Comparison of ENCODE assay signal across 8 cellular contexts in genomic region chr4:47031713-47032404, GRCh38. TPM values are rescaled to one million over a fixed set of nuclear protein-coding genes. Genes with fewer than 3 reads are reported as not detected.
DNase-seq lines count a peak whose midpoint lies in the region; ATAC-seq and TF ChIP-seq lines count a peak whose summit lies in the region.

No MANE protein-coding gene starts in this region.

- H3K79me2 ChIP-seq in KMS-11 (ENCODE audit: insufficient read depth, low read depth) = no peaks in the 10 kb centered on the region

- H3K4me3 Mint-ChIP-seq in central memory CD8-positive, alpha-beta T cell = peak overlapping the region; percentile 45

- TF ChIP-seq EP300 in tibial nerve (IDR thresholded peaks at IDR 0.05) = no peak

- WGBS in right lobe of liver (ENCODE audit: insufficient coverage, low coverage, low lambda C conversion rate, missing lambda C conversion rate) = 3% methylated on average over 15 of the region's 19 CpGs
- WGBS in tibial nerve, 2 donors = 2% methylated on average over 15 to 19 of the region's 19 CpGs

- H3K9me3 ChIP-seq in right lobe of liver (no peaks in the 10 kb centered on the region), tibial nerve (no peaks in the 10 kb centered on the region)

- H3K36me3 Mint-ChIP-seq in central memory CD8-positive, alpha-beta T cell (ENCODE audit: insufficient read depth) = peaks cover 2% of the 10 kb centered on the region

- H3K4me3 ChIP-seq in GM12875 (ENCODE audit: low read depth, low read length) = peak overlapping the region; percentile 61
- H3K4me3 ChIP-seq in KMS-11 (IDR thresholded peaks at IDR 0.05; ENCODE audit: insufficient read depth, low read depth, low read length) = no peak overlapping the region
- H3K4me3 ChIP-seq in right lobe of liver = peak overlapping the region; percentile 30 to 48 (median 38)
- H3K4me3 ChIP-seq in tibial nerve = peak overlapping the region; percentile 7 to 54 (median 40)

- peaks cover 23% of the 10 kb centered on the region for H3K4me1 Mint-ChIP-seq in central memory CD8-positive, alpha-beta T cell

- ATAC-seq in central memory CD8-positive, alpha-beta T cell (replicated peaks; ENCODE audit: extremely low read depth, poor library complexity, severe bottlenecking) = peak; percentile 28
- ATAC-seq in right lobe of liver (peak; percentile 58 to 64 (median 60)), HG02981 (IDR thresholded peaks at IDR 0.05; ENCODE audit: unreplicated experiment) (no peak), HG03025 (IDR thresholded peaks at IDR 0.05; ENCODE audit: low FRiP score, unreplicated experiment) (no peak)

- no peaks in the 10 kb centered on the region for H3K9me3 Mint-ChIP-seq in central memory CD8-positive, alpha-beta T cell

- TF ChIP-seq POLR2A in right lobe of liver (IDR thresholded peaks at IDR 0.05) (no peak), tibial nerve (IDR thresholded peaks at IDR 0.05) (no peak)

- H3K4me1 ChIP-seq in KMS-11 (ENCODE audit: low read depth, poor library complexity, severe bottlenecking) = no peaks in the 10 kb centered on the region
- peaks cover 0 to 14% (median 1%) of the 10 kb centered on the region in 4 donors for H3K4me1 ChIP-seq in right lobe of liver
- H3K4me1 ChIP-seq in tibial nerve = peaks cover 0 to 18% (median 2%) of the 10 kb centered on the region in 4 donors

- H3K4me2 ChIP-seq in KMS-11 = peak overlapping the region; percentile 17; the same call in 1 of the 2 replicates

- peak overlapping the region; percentile 71 for H2AFZ ChIP-seq in KMS-11 (ENCODE audit: low read depth)

- H4K20me1 ChIP-seq in KMS-11 (ENCODE audit: insufficient read depth) = no peaks in the 10 kb centered on the region

- H3K27ac Mint-ChIP-seq in central memory CD8-positive, alpha-beta T cell (ENCODE audit: low read depth) = no peak overlapping the region

- TF ChIP-seq CTCF in GM12875 (IDR thresholded peaks at IDR 0.05; ENCODE audit: borderline replicate concordance, insufficient read depth, low read depth, low read length) (no peak), KMS-11 (conservative IDR thresholded peaks at IDR 0.05; ENCODE audit: low read depth, low read length) (no peak), right lobe of liver (IDR thresholded peaks at IDR 0.05) (no peak), tibial nerve (IDR thresholded peaks at IDR 0.05) (no peak)

- intact Hi-C loops in right lobe of liver (cut with DNase I) = loop anchor here in 1 of 2 donors (10.0 kb wide), 1 partner anchor 187 kb away; no protein-coding TSS in a partner anchor

- no peaks in the 10 kb centered on the region for H3K36me3 ChIP-seq in KMS-11 (ENCODE audit: insufficient read depth)
- no peaks in the 10 kb centered on the region for H3K36me3 ChIP-seq in right lobe of liver
- no peaks in the 10 kb centered on the region for H3K36me3 ChIP-seq in tibial nerve

- DNase-seq in central memory CD8-positive, alpha-beta T cell (ENCODE audit: low spot score in 2 of 2) = no peak
- no peak for DNase-seq in right lobe of liver
- no peak for DNase-seq in tibial nerve (ENCODE audit: low spot score in 2 of 2)
- DNase-seq in NCI-H146 (lab: John Stamatoyannopoulos, UW) = no peak

- H3K27me3 ChIP-seq in KMS-11 (ENCODE audit: insufficient read depth, low read depth) (no peaks in the 10 kb centered on the region), right lobe of liver (peaks cover 0 to 4% of the 10 kb centered on the region in 2 donors), tibial nerve (peaks cover 3 to 26% of the 10 kb centered on the region in 2 donors)

- H3K9ac ChIP-seq in KMS-11 = no peak overlapping the region

- peaks cover 63% of the 10 kb centered on the region for H3K27me3 Mint-ChIP-seq in central memory CD8-positive, alpha-beta T cell

- H3K27ac ChIP-seq in KMS-11 (no peak overlapping the region), right lobe of liver (no peak overlapping the region), tibial nerve (no peak overlapping the region)

RNA-seq across cellular contexts. Expression of gene GABRB1, which starts 0.5 kb away (rescaled TPM):
- total RNA-seq in right lobe of liver (under 1 TPM in 1 of 6 experiments, not detected in 5; 0.43 TPM), tibial nerve (not detected)

RNA-seq across cellular contexts. Expression of gene GABRA4, which starts 38.5 kb away (rescaled TPM):
- total RNA-seq in right lobe of liver (under 1 TPM in 1 of 6 experiments, not detected in 5; 0.12 TPM), tibial nerve (under 1 TPM in 2 of 4 donors, not detected in 2; under 0.01 TPM)

Comparison
In these comparisons a context has a peak if more than half of its experiments do, and no peak if none do; other contexts are left out.
1. ATAC-seq: peak in central memory CD8-positive, alpha-beta T cell (single experiment) and right lobe of liver (4 of 4); none in HG02981 (single experiment) and HG03025 (single experiment).